Comparison of ENCODE assay signal across 8 cellular contexts in the genomic region with DNA sequence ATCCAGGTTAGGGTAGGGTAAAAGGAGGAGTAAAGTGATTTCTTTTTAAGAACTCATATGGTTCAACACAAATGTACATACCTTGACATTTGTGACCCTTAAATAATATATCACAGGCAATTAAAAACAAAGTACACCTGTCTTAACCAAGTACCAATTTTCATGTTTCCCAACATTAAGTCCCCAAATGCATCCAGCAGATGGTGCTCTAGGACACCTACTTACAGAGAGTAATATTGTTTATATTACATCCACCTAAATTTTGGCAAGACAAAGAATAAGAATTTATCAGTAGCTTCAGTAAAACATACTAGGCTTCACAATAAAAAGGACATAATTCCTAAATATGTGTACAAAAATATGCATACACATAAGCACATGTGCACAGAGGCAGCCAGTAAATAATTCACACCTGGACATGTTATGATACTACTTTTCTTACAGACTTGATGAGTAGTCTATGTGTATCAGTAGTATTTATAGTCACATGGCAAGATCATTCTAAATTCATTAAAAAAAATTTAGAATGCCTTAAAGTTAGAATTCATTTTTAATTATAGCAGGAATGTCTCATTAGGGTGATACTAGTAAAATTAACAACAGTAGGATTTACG.
A peak's percentile ranks its signal among the peaks of the same experiment; 100 is the strongest.
DNase-seq lines count a peak whose midpoint lies in the region; ATAC-seq and TF ChIP-seq lines count a peak whose summit lies in the region.

No MANE protein-coding gene starts in this region.

- DNase-seq in AG04449 (ENCODE audit: low read depth, low spot score) = no peak
- no peak for DNase-seq in GM06990 (ENCODE audit: extremely low read depth, insufficient read length)
- DNase-seq in NCI-H1092 (lab: John Stamatoyannopoulos, UW) = peak; percentile 75
- DNase-seq in activated CD4-positive, alpha-beta T cell treated with anti-CD3 and anti-CD28 coated beads, Interleukin-2, amount 50 U/mL, for 1 hour = peak; percentile 10
- DNase-seq in glomerular visceral epithelial cell (ENCODE audit: extremely low spot score) = peak; percentile 46
- no peak for DNase-seq in spleen
- no peak for DNase-seq in HuH-7.5 (ENCODE audit: low spot score)

- no peak for ATAC-seq in GM18870 (IDR thresholded peaks at IDR 0.05; ENCODE audit: unreplicated experiment)

- intact Hi-C loops in spleen (cut with DNase I; ENCODE audit: low total_unique reads) = loop anchor here (10.0 kb wide), 1 partner anchor 577 kb away; no protein-coding TSS in a partner anchor

- no peaks in the 10 kb centered on the region for H3K4me1 ChIP-seq in spleen

- H3K27me3 ChIP-seq in GM06990 (replicated peaks; ENCODE audit: control insufficient read depth, insufficient read depth, low read length) (no peaks in the 10 kb centered on the region), spleen (replicated peaks in 1 of 7) (no peaks in the 10 kb centered on the region)

- no peak overlapping the region for H3K4me3 ChIP-seq in AG04449 (ENCODE audit: low read depth, low read length)
- H3K4me3 ChIP-seq in GM06990 (replicated peaks; ENCODE audit: low read depth, low read length) = no peak overlapping the region
- no peak overlapping the region for H3K4me3 ChIP-seq in spleen

- CTCF ChIA-PET in AG04449 (lab: Yijun Ruan, JAX) = interaction anchor here (0.5 to 13.8 kb wide), 29 partner anchors 8 to 663 kb away, joined by 3 to 244 read pairs (median 5); no protein-coding TSS in a partner anchor

- WGBS in spleen, 5 donors = 94 to 100% (median 95%) methylated on average over 1 of the region's 1 CpG

- H3K36me3 ChIP-seq in GM06990 (ENCODE audit: control insufficient read depth, insufficient read depth, low read length) (no peaks in the 10 kb centered on the region), spleen (peaks cover 0 to 3% (median 0%) of the 10 kb centered on the region in 6 donors)

- no peak for TF ChIP-seq POLR2A in spleen (IDR thresholded peaks at IDR 0.05)

- POLR2A ChIA-PET in AG04449 (lab: Yijun Ruan, JAX) = no interaction called here

- H3K27ac ChIP-seq in spleen = no peak overlapping the region

- no peaks in the 10 kb centered on the region for H3K9me3 ChIP-seq in spleen

- peak; percentile 49 for TF ChIP-seq CTCF in AG04449 (IDR thresholded peaks at IDR 0.05; ENCODE audit: insufficient read depth, low read length, missing control alignments)
- peak; percentile 54 for TF ChIP-seq CTCF in GM06990 (IDR thresholded peaks at IDR 0.05; ENCODE audit: insufficient read depth, low read length, poor library complexity, severe bottlenecking)
- peak in 7 of 11 experiments; percentile 25 to 55 (median 44) for TF ChIP-seq CTCF in spleen (IDR thresholded peaks at IDR 0.05 in 8 of 11, conservative IDR thresholded peaks at IDR 0.05 in 3 of 11)

Comparison
In these comparisons a context has a peak if more than half of its experiments do, and no peak if none do; other contexts are left out.
1. DNase-seq: peak in NCI-H1092 (single experiment), activated CD4-positive, alpha-beta T cell treated with anti-CD3 and anti-CD28 coated beads, Interleukin-2, amount 50 U/mL, for 1 hour (single experiment) and glomerular visceral epithelial cell (single experiment); none in AG04449 (single experiment), GM06990 (single experiment), spleen (single experiment) and HuH-7.5 (single experiment).
2. Peak in every context shown above with its lines, with median percentiles within 50 percentile points of each other: CTCF ChIP-seq.